8 cellular contexts compared by ENCODE assay signal in the genomic region with DNA sequence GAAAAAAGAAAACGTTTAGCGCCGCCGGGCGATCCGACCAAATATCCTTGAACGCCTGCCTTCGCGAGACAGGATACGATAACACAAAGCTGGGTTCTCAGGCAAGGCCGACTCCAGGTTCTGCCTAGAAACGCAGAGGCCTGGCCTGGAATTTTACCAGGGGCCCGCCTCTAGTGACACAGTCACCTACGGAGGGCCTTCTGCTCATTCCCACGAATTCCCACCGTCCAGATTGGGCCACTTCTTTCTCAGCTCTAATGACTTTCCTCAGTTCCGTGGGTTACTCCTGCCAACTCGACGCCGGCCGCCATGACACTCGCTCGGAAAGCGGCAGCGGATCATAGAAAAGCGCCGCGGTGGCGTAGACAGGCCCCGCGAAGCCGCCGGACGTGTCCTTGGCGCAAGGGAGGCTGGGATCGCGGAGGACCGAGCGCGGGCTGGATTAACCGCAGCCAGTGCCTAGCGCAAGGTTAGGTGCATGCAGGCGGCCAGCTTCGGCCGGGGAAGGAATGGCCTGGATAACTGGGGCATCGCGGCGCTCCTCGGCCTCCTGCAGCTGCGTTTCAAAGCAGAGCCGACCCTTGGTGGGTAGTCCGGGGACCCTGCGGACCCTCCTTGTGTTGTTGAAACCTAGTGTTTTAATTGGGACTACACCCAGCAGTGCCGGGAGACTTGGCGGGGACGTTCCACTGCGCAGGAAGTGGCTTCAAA. TPM values are rescaled to one million over a fixed set of nuclear protein-coding genes. Genes with fewer than 3 reads are reported as not detected.
DNase-seq lines count a peak whose midpoint lies in the region; ATAC-seq and TF ChIP-seq lines count a peak whose summit lies in the region.

Gene TRIP11, minus strand, starts transcription at position 340 of the 711 bp plus-strand sequence. CDS start 374 bp downstream, outside the sequence.

- peak within 1 kb of the TSS; percentile 93 for H3K4me3 ChIP-seq in BLaER1
- peak within 1 kb of the TSS; percentile 74 to 92 for H3K4me3 ChIP-seq in left lung

- H3K36me3 ChIP-seq in BLaER1, result peaks cover 35% of the 10 kb centered on the region
- peaks cover 0 to 6% of the 10 kb centered on the region in 2 donors for H3K36me3 ChIP-seq in left lung

- peak within 1 kb of the TSS; percentile 91 for H3K27ac ChIP-seq in BLaER1
- peak within 1 kb of the TSS; percentile 95 to 98 for H3K27ac ChIP-seq in left lung

- peak within 1 kb of the TSS; percentile 95 for H3K9ac ChIP-seq in BLaER1

- no peaks in the 10 kb centered on the region for H3K27me3 ChIP-seq in BLaER1
- H3K27me3 ChIP-seq in left lung, result no peaks in the 10 kb centered on the region

- H3K9me3 ChIP-seq in BLaER1 (peaks cover 6% of the 10 kb centered on the region; the same call in 1 of the 2 replicates), left lung (no peaks in the 10 kb centered on the region)

- DNase-seq in NCI-H526 treated with DMSO at 0.1 percent for 48 hours (lab: John Stamatoyannopoulos, UW), result peak; percentile 84
- peak; percentile 93 for DNase-seq in activated CD4-positive, alpha-beta T cell treated with anti-CD3 and anti-CD28 coated beads, Interleukin-2, amount 50 U/mL, for 1 hour
- peak; percentile 86 for DNase-seq in dedifferentiated amniotic fluid mesenchymal stem cell (ENCODE audit: extremely low spot score)
- peak; percentile 94 to 99 for DNase-seq in left lung
- DNase-seq in stimulated activated CD4-positive, alpha-beta T cell treated with anti-CD3 and anti-CD28 coated beads, Interleukin-2, amount 100 ng/mL, for 48 hours, result peak; percentile 90 to 92

- peak within 1 kb of the TSS; percentile 93 for H3K4me2 ChIP-seq in BLaER1

- ATAC-seq in GM19324 (IDR thresholded peaks at IDR 0.05; ENCODE audit: low FRiP score, unreplicated experiment) (peak; percentile 99), HG03469 (IDR thresholded peaks at IDR 0.05; ENCODE audit: unreplicated experiment) (peak; percentile 81), left lung (peak; percentile 99)

- H3K4me1 ChIP-seq in BLaER1 (peaks cover 33% of the 10 kb centered on the region), left lung (peaks cover 17 to 45% of the 10 kb centered on the region in 2 donors)

- no peak for TF ChIP-seq CTCF in left lung (IDR thresholded peaks at IDR 0.05)

- peaks cover 47% of the 10 kb centered on the region for H4K20me1 ChIP-seq in BLaER1

- intact Hi-C loops in left lung (cut with DNase I), result no loop called here

RNA-seq across cellular contexts. Expression of gene TRIP11, which starts in this region (rescaled TPM):
- 10 to 100 TPM; 50.5 to 64.3 TPM for total RNA-seq in left lung

Comparison
In these comparisons a context has a peak if more than half of its experiments do, and no peak if none do; other contexts are left out.
1. Peak in every context shown above with its lines: DNase-seq, ATAC-seq, H3K4me3 ChIP-seq and H3K27ac ChIP-seq.